Comparison of ENCODE assay signal across 17 cellular contexts in genomic region chr3:78707616-78708015, GRCh38.
DNase-seq lines count a peak whose midpoint lies in the region; ATAC-seq and TF ChIP-seq lines count a peak whose summit lies in the region.
"Had no signal": no experiment of that assay in that cellular context is flagged by ENCODE, and none has a peak within 500 bp of the region (broad histone marks: within the 10 kb centered on the region; RNA-seq: fewer than 3 reads in every experiment).

No MANE protein-coding gene starts in this region.

- no peak overlapping the region for H3K9ac ChIP-seq in Karpas-422 (ENCODE audit: low read length)

- ATAC-seq in CD8-positive, alpha-beta T cell: no peak
- peak; percentile 97 for ATAC-seq in activated naive CD8-positive, alpha-beta T cell treated with anti-CD3 and anti-CD28 coated beads, Interleukin-2, amount 10 ng/mL, durations not matched to agents 7 days and 5 days (ENCODE audit: low read depth)
- no peak for ATAC-seq in GM19023 (IDR thresholded peaks at IDR 0.05; ENCODE audit: unreplicated experiment)
- ATAC-seq: Panc1, Right ventricle myocardium inferior, SK-N-SH treated with all-trans-retinoic acid at 6 μM for 48 hours had no signal

- TF ChIP-seq CTCF in CD8-positive, alpha-beta T cell (IDR thresholded peaks at IDR 0.05): no peak
- TF ChIP-seq CTCF in nephron (IDR thresholded peaks at IDR 0.05; ENCODE audit: unreplicated experiment in 3 of 3): no peak

- H3K4me2 ChIP-seq in Karpas-422 (ENCODE audit: low read depth, low read length, poor library complexity, severe bottlenecking): no peak overlapping the region

- POLR2A ChIA-PET in CD8-positive, alpha-beta T cell (lab: Charles Lee): no interaction called here
- POLR2A ChIA-PET in activated naive CD8-positive, alpha-beta T cell treated with anti-CD3 and anti-CD28 coated beads, Interleukin-2, amount 10 ng/mL, durations not matched to agents 7 days and 5 days (lab: Charles Lee): no interaction called here

- CTCF ChIA-PET in CD8-positive, alpha-beta T cell (lab: Charles Lee): no interaction called here

- H3K4me1 Mint-ChIP-seq in CD8-positive, alpha-beta T cell (ENCODE audit: low read depth): peaks cover 21% of the 10 kb centered on the region
- peaks cover 8% of the 10 kb centered on the region for H3K4me1 Mint-ChIP-seq in activated naive CD8-positive, alpha-beta T cell treated with anti-CD3 and anti-CD28 coated beads, Interleukin-2, amount 10 ng/mL, durations not matched to agents 7 days and 5 days
- peaks cover 48% of the 10 kb centered on the region for H3K4me1 Mint-ChIP-seq in nephron
- H3K4me1 Mint-ChIP-seq: B cell; CD8-positive, alpha-beta memory T cell had no signal

- H3K9me3 ChIP-seq in CD8-positive, alpha-beta T cell (ENCODE audit: low read length): no peaks in the 10 kb centered on the region
- no peaks in the 10 kb centered on the region for H3K9me3 ChIP-seq in Karpas-422 (ENCODE audit: low read length)

- no peaks in the 10 kb centered on the region for H3K36me3 ChIP-seq in CD8-positive, alpha-beta T cell (ENCODE audit: insufficient read depth, low read length)
- no peaks in the 10 kb centered on the region for H3K36me3 ChIP-seq in Karpas-422 (ENCODE audit: insufficient read depth, low read length)

- no peak overlapping the region for H3K27ac ChIP-seq in CD8-positive, alpha-beta T cell (ENCODE audit: low read depth, low read length)
- no peak overlapping the region for H3K27ac ChIP-seq in Karpas-422 (ENCODE audit: low read length)

- H3K27me3 ChIP-seq in CD8-positive, alpha-beta T cell (ENCODE audit: insufficient read depth, low read length): no peaks in the 10 kb centered on the region
- no peaks in the 10 kb centered on the region; the same call in 1 of the 2 replicates for H3K27me3 ChIP-seq in Karpas-422 (ENCODE audit: low read length)

- H3K27ac Mint-ChIP-seq in CD8-positive, alpha-beta T cell: peak overlapping the region; percentile 73
- peak overlapping the region; percentile 90 for H3K27ac Mint-ChIP-seq in activated naive CD8-positive, alpha-beta T cell treated with anti-CD3 and anti-CD28 coated beads, Interleukin-2, amount 10 ng/mL, durations not matched to agents 7 days and 5 days
- peak overlapping the region; percentile 4 to 66 (median 23) for H3K27ac Mint-ChIP-seq in nephron
- H3K27ac Mint-ChIP-seq: B cell; CD8-positive, alpha-beta memory T cell had no signal

- peak overlapping the region; percentile 9; the same call in 1 of the 2 replicates for H2AFZ ChIP-seq in Karpas-422 (ENCODE audit: low read length)

- H3K27me3 Mint-ChIP-seq in CD8-positive, alpha-beta T cell (ENCODE audit: low read depth): no peaks in the 10 kb centered on the region
- H3K27me3 Mint-ChIP-seq in activated naive CD8-positive, alpha-beta T cell treated with anti-CD3 and anti-CD28 coated beads, Interleukin-2, amount 10 ng/mL, durations not matched to agents 7 days and 5 days: no peaks in the 10 kb centered on the region
- no peaks in the 10 kb centered on the region for H3K27me3 Mint-ChIP-seq in nephron (ENCODE audit: low read depth)
- H3K27me3 Mint-ChIP-seq: B cell; CD8-positive, alpha-beta memory T cell had no signal

- H4K20me1 ChIP-seq in Karpas-422 (ENCODE audit: insufficient read depth, low read depth, low read length): no peaks in the 10 kb centered on the region

- no peak overlapping the region for H3K4me3 Mint-ChIP-seq in CD8-positive, alpha-beta T cell
- H3K4me3 Mint-ChIP-seq in activated naive CD8-positive, alpha-beta T cell treated with anti-CD3 and anti-CD28 coated beads, Interleukin-2, amount 10 ng/mL, durations not matched to agents 7 days and 5 days: peak overlapping the region; percentile 72
- no peak overlapping the region for H3K4me3 Mint-ChIP-seq in nephron
- H3K4me3 Mint-ChIP-seq: B cell; CD8-positive, alpha-beta memory T cell had no signal

- H3K9me2 ChIP-seq in Karpas-422 (replicated peaks; ENCODE audit: insufficient read depth, low read length): no peaks in the 10 kb centered on the region

- H3K79me2 ChIP-seq in Karpas-422 (ENCODE audit: low read length): no peaks in the 10 kb centered on the region

- H3K4me1 ChIP-seq in CD8-positive, alpha-beta T cell (ENCODE audit: insufficient read depth, low read length): peaks cover 3% of the 10 kb centered on the region
- H3K4me1 ChIP-seq in Karpas-422 (ENCODE audit: low read length): no peaks in the 10 kb centered on the region

- H3K36me3 Mint-ChIP-seq in CD8-positive, alpha-beta T cell: no peaks in the 10 kb centered on the region
- no peaks in the 10 kb centered on the region for H3K36me3 Mint-ChIP-seq in activated naive CD8-positive, alpha-beta T cell treated with anti-CD3 and anti-CD28 coated beads, Interleukin-2, amount 10 ng/mL, durations not matched to agents 7 days and 5 days
- H3K36me3 Mint-ChIP-seq in nephron (ENCODE audit: low read depth): peaks cover 20% of the 10 kb centered on the region
- H3K36me3 Mint-ChIP-seq: CD8-positive, alpha-beta memory T cell had no signal

- DNase-seq in CD8-positive, alpha-beta T cell: no peak
- DNase-seq in Karpas-422: no peak
- no peak for DNase-seq in activated naive CD8-positive, alpha-beta T cell treated with anti-CD3 and anti-CD28 coated beads, Interleukin-2, amount 10 ng/mL, durations not matched to agents 7 days and 5 days
- DNase-seq in stimulated activated CD4-positive, alpha-beta T cell treated with anti-CD3 and anti-CD28 coated beads, Interleukin-1b, Interleukin-23, amount 100 ng/mL, for 48 hours: no peak
- DNase-seq in retina: no peak
- no peak for DNase-seq in activated CD8-positive, alpha-beta memory T cell treated with anti-CD3 and anti-CD28 coated beads, Interleukin-2, amount 50 U/mL, for 4 hours
- DNase-seq: GF-D8, NCI-H1436, NCI-H2107, NCI-H69 had no signal

- no peak overlapping the region for H3K4me3 ChIP-seq in CD8-positive, alpha-beta T cell (ENCODE audit: low read depth, low read length)
- H3K4me3 ChIP-seq in Karpas-422 (ENCODE audit: low read length): no peak overlapping the region

- no peaks in the 10 kb centered on the region for H3K9me3 Mint-ChIP-seq in CD8-positive, alpha-beta T cell
- H3K9me3 Mint-ChIP-seq in activated naive CD8-positive, alpha-beta T cell treated with anti-CD3 and anti-CD28 coated beads, Interleukin-2, amount 10 ng/mL, durations not matched to agents 7 days and 5 days: no peaks in the 10 kb centered on the region
- H3K9me3 Mint-ChIP-seq in nephron: no peaks in the 10 kb centered on the region

- intact Hi-C loops in CD8-positive, alpha-beta T cell (cut with DNase I, micrococcal nuclease): no loop called here

Comparison
In these comparisons a context has a peak if more than half of its experiments do, and no peak if none do; other contexts are left out.
1. H3K27ac Mint-ChIP-seq: peak in every context shown above with its lines; median percentile 90 in activated naive CD8-positive, alpha-beta T cell treated with anti-CD3 and anti-CD28 coated beads, Interleukin-2, amount 10 ng/mL, durations not matched to agents 7 days and 5 days; 73 in CD8-positive, alpha-beta T cell; 23 in nephron.